8 cellular contexts compared by ENCODE assay signal in the genomic region with DNA sequence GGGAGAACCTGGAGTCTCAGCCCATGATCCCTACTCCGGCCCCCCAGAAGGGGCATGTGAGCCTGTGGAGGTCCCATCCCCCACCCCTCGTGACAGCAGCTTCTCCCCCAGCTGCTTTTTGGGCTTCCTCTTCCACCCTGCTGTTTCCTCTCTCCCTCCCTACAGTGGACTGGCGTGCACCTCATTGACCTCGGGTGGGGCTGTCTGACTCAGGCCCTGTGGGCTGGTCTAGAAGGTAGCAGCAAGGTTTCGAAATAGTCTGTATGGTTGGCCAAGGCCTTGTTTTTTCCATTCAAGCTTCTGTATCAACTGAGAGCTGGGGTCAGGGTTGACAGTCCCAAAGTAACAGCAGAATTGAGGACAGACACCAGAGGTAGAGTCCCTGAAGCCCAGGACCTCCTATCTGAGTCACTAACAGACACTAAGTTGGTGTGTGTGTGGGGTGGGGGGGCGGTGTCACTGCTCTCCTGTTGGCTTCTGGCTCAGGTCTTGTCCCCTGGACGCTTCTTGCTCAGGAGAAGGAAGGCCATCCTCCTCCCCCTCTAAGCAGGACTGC. TPM values are rescaled to one million over a fixed set of nuclear protein-coding genes. Genes with fewer than 3 reads are reported as not detected.
DNase-seq lines count a peak whose midpoint lies in the region; ATAC-seq and TF ChIP-seq lines count a peak whose summit lies in the region.

No MANE protein-coding gene starts in this region.

- H3K4me3 Mint-ChIP-seq in activated T-helper 17 cell treated with anti-CD3 and anti-CD28 coated beads, Interleukin-2, amount 50 U/mL, for 72 hours = no peak overlapping the region
- H3K4me3 Mint-ChIP-seq in stimulated activated naive CD8-positive, alpha-beta T cell treated with anti-CD3 and anti-CD28 coated beads, Interleukin-15, amount 100 ng/mL, for 72 hours = peak overlapping the region in 1 of 2 donors; percentile 15

- H3K27me3 Mint-ChIP-seq in activated T-helper 17 cell treated with anti-CD3 and anti-CD28 coated beads, Interleukin-2, amount 50 U/mL, for 72 hours = peaks cover 22% of the 10 kb centered on the region
- peaks cover 49% of the 10 kb centered on the region for H3K27me3 Mint-ChIP-seq in stimulated activated naive CD8-positive, alpha-beta T cell treated with anti-CD3 and anti-CD28 coated beads, Interleukin-15, amount 100 ng/mL, for 72 hours

- TF ChIP-seq CTCF in hepatocyte (IDR thresholded peaks at IDR 0.05; ENCODE audit: poor library complexity) = no peak

- 65% methylated on average over 7 of the region's 7 CpGs for WGBS in hepatocyte (ENCODE audit: low lambda C conversion rate, missing lambda C conversion rate)

- peak overlapping the region; percentile 38 for H3K27ac Mint-ChIP-seq in activated T-helper 17 cell treated with anti-CD3 and anti-CD28 coated beads, Interleukin-2, amount 50 U/mL, for 72 hours
- H3K27ac Mint-ChIP-seq in stimulated activated naive CD8-positive, alpha-beta T cell treated with anti-CD3 and anti-CD28 coated beads, Interleukin-15, amount 100 ng/mL, for 72 hours = peak overlapping the region in 1 of 2 donors; percentile 34

- ATAC-seq in GM21447 (IDR thresholded peaks at IDR 0.05; ENCODE audit: unreplicated experiment) (peak; percentile 69), HG03575 (IDR thresholded peaks at IDR 0.05; ENCODE audit: extremely low read depth, insufficient number of reproducible peaks, low FRiP score, unreplicated experiment) (peak; percentile 45)
- ATAC-seq in activated T-helper 17 cell treated with anti-CD3 and anti-CD28 coated beads, Interleukin-2, amount 50 U/mL, for 72 hours (replicated peaks) = peak; percentile 83
- peak; percentile 83 for ATAC-seq in stimulated activated naive CD8-positive, alpha-beta T cell treated with anti-CD3 and anti-CD28 coated beads, Interleukin-15, amount 100 ng/mL, for 72 hours

- H3K9me3 Mint-ChIP-seq in activated T-helper 17 cell treated with anti-CD3 and anti-CD28 coated beads, Interleukin-2, amount 50 U/mL, for 72 hours = no peaks in the 10 kb centered on the region
- no peaks in the 10 kb centered on the region for H3K9me3 Mint-ChIP-seq in stimulated activated naive CD8-positive, alpha-beta T cell treated with anti-CD3 and anti-CD28 coated beads, Interleukin-15, amount 100 ng/mL, for 72 hours

- H3K36me3 ChIP-seq in hepatocyte (replicated peaks; ENCODE audit: insufficient read depth, low read depth) = no peaks in the 10 kb centered on the region

- peaks cover 21% of the 10 kb centered on the region for H3K4me1 ChIP-seq in hepatocyte (ENCODE audit: insufficient read depth)

- peaks cover 4% of the 10 kb centered on the region for H3K27me3 ChIP-seq in hepatocyte

- H3K4me2 ChIP-seq in hepatocyte = peak overlapping the region; percentile 44

- no peaks in the 10 kb centered on the region for H3K9me3 ChIP-seq in hepatocyte (ENCODE audit: low read depth)

- no peak overlapping the region for H2AFZ ChIP-seq in hepatocyte

- H3K4me3 ChIP-seq in hepatocyte = no peak overlapping the region

- no peaks in the 10 kb centered on the region for H3K36me3 Mint-ChIP-seq in activated T-helper 17 cell treated with anti-CD3 and anti-CD28 coated beads, Interleukin-2, amount 50 U/mL, for 72 hours (ENCODE audit: low read depth)

- H3K9me2 ChIP-seq in hepatocyte (replicated peaks; ENCODE audit: insufficient read depth) = no peaks in the 10 kb centered on the region

- H4K20me1 ChIP-seq in hepatocyte (ENCODE audit: insufficient read depth, poor library complexity, severe bottlenecking) = no peaks in the 10 kb centered on the region

- DNase-seq in GM03348 (ENCODE audit: low spot score) (peak; percentile 71), hepatocyte (ENCODE audit: low spot score) (peak; percentile 71), NCI-H1105 (lab: John Stamatoyannopoulos, UW) (no peak), NCI-H2171 (lab: John Stamatoyannopoulos, UW) (no peak)
- peak in 1 of 2 donors; percentile 27 for DNase-seq in stimulated activated naive CD8-positive, alpha-beta T cell treated with anti-CD3 and anti-CD28 coated beads, Interleukin-15, amount 100 ng/mL, for 72 hours

- peak overlapping the region; percentile 80 for H3K27ac ChIP-seq in hepatocyte

- H3K4me1 Mint-ChIP-seq in activated T-helper 17 cell treated with anti-CD3 and anti-CD28 coated beads, Interleukin-2, amount 50 U/mL, for 72 hours = no peaks in the 10 kb centered on the region
- H3K4me1 Mint-ChIP-seq in stimulated activated naive CD8-positive, alpha-beta T cell treated with anti-CD3 and anti-CD28 coated beads, Interleukin-15, amount 100 ng/mL, for 72 hours = peaks cover 29% of the 10 kb centered on the region

- no peaks in the 10 kb centered on the region for H3K79me2 ChIP-seq in hepatocyte

RNA-seq across cellular contexts. Expression of a gene that starts 7.7 kb away (rescaled TPM):
- total RNA-seq in activated T-helper 17 cell treated with anti-CD3 and anti-CD28 coated beads, Interleukin-2, amount 50 U/mL, for 72 hours = 1 to 10 TPM; 1.6 to 2.6 TPM
- 2.1 and 2.8 TPM in 2 replicates for total RNA-seq in hepatocyte
- 0.22 and 3.9 TPM in 2 replicates for polyA plus RNA-seq in hepatocyte

RNA-seq across cellular contexts. Expression of a gene that starts 40.6 kb away (rescaled TPM):
- total RNA-seq in activated T-helper 17 cell treated with anti-CD3 and anti-CD28 coated beads, Interleukin-2, amount 50 U/mL, for 72 hours = 10 to 100 TPM; 11.3 to 14.2 TPM
- total RNA-seq in hepatocyte = 20.6 and 21.1 TPM in 2 replicates
- 20.7 and 24.6 TPM in 2 replicates for polyA plus RNA-seq in hepatocyte

Comparison
In these comparisons a context has a peak if more than half of its experiments do, and no peak if none do; other contexts are left out.
1. DNase-seq: peak in GM03348 (single experiment) and hepatocyte (single experiment); none in NCI-H1105 (single experiment) and NCI-H2171 (single experiment).
2. Peak in every context shown above with its lines, with median percentiles within 50 percentile points of each other: ATAC-seq.